Comparison of ENCODE assay signal across 1 cellular context in genomic region chr12:45355750-45356149, GRCh38.
TF ChIP-seq lines count a peak whose summit lies in the region.

No MANE protein-coding gene starts in this region.

TF ChIP-seq in WTC11, 78 proteins besides CTCF, POLR2A, EP300 and RAD21 (continued from another document):
- no peak for TF ChIP-seq E2F1 (CRISPR knock-in tag; IDR thresholded peaks at IDR 0.05)
- no peak for TF ChIP-seq E2F5 (CRISPR knock-in tag; IDR thresholded peaks at IDR 0.05)
- TF ChIP-seq RELA (CRISPR knock-in tag; IDR thresholded peaks at IDR 0.05; ENCODE audit: borderline replicate concordance), result no peak
- no peak for TF ChIP-seq ZNF416 (CRISPR knock-in tag; IDR thresholded peaks at IDR 0.05)
- no peak for TF ChIP-seq ZNF532 (CRISPR knock-in tag; IDR thresholded peaks at IDR 0.05; ENCODE audit: borderline replicate concordance)
- no peak for TF ChIP-seq ZNF219 (CRISPR knock-in tag; IDR thresholded peaks at IDR 0.05; ENCODE audit: borderline replicate concordance)
- no peak for TF ChIP-seq AR (CRISPR knock-in tag; IDR thresholded peaks at IDR 0.05)
- TF ChIP-seq ETV6 (CRISPR knock-in tag; IDR thresholded peaks at IDR 0.05), result no peak
